32 cellular contexts compared by ENCODE assay signal in genomic region chr16:4714996-4715395, GRCh38. TPM values are rescaled to one million over a fixed set of nuclear protein-coding genes. Genes with fewer than 3 reads are reported as not detected.
"Had no signal": no experiment of that assay in that cellular context is flagged by ENCODE, and none has a peak within 500 bp of the region (broad histone marks: within the 10 kb centered on the region; RNA-seq: fewer than 3 reads in every experiment).

No MANE protein-coding gene starts in this region.

- H3K27me3 ChIP-seq: ascending aorta, dorsolateral prefrontal cortex had no signal

- H3K4me3 Mint-ChIP-seq: activated CD4-positive, alpha-beta memory T cell treated with anti-CD3 and anti-CD28 coated beads, Interleukin-2, amount 10 ng/mL, durations not matched to agents 7 days and 5 days; activated CD4-positive, alpha-beta T cell treated with anti-CD3 and anti-CD28 coated beads, Interleukin-2, amount 10 ng/mL, durations not matched to agents 7 days and 5 days; activated naive CD8-positive, alpha-beta T cell treated with anti-CD3 and anti-CD28 coated beads for 36 hours; activated T-cell treated with anti-CD3 and anti-CD28 coated beads, Interleukin-2, amount 50 U/mL, for 4 hours; activated T-helper 17 cell treated with anti-CD3 and anti-CD28 coated beads, Interleukin-2, amount 50 U/mL, for 72 hours; brain; central memory CD8-positive, alpha-beta T cell; dendritic cell treated with granulocyte-macrophage colony-stimulating factor and Interleukin-4, amounts not matched to agents 40 ng/mL and 50 ng/mL, for 4 days; endodermal cell; T-cell; T-helper 1 cell treated with Interleukin-12 subunit alpha and Interleukin-12 subunit beta and Interleukin-4 antibody, amounts not matched to agents 30 μg/mL and 1 μg/mL, for 36 hours; T-helper 2 cell treated with Interferon-gamma antibody and Interleukin-4, amounts not matched to agents 5 μg/mL and 100 μg/mL, for 36 hours had no signal

- H3K4me1 ChIP-seq: ascending aorta had no signal

- ATAC-seq: activated T-cell treated with anti-CD3 and anti-CD28 coated beads, Interleukin-2, amount 50 U/mL, for 4 hours; activated T-helper 17 cell treated with anti-CD3 and anti-CD28 coated beads, Interleukin-2, amount 50 U/mL, for 72 hours; esophagus mucosa; T-cell had no signal

- H3K9me3 Mint-ChIP-seq: activated CD4-positive, alpha-beta memory T cell treated with anti-CD3 and anti-CD28 coated beads, Interleukin-2, amount 10 ng/mL, durations not matched to agents 7 days and 5 days; activated CD4-positive, alpha-beta T cell treated with anti-CD3 and anti-CD28 coated beads, Interleukin-2, amount 10 ng/mL, durations not matched to agents 7 days and 5 days; activated naive CD8-positive, alpha-beta T cell treated with anti-CD3 and anti-CD28 coated beads for 36 hours; activated T-cell treated with anti-CD3 and anti-CD28 coated beads, Interleukin-2, amount 50 U/mL, for 4 hours; activated T-helper 17 cell treated with anti-CD3 and anti-CD28 coated beads, Interleukin-2, amount 50 U/mL, for 72 hours; brain; central memory CD8-positive, alpha-beta T cell; dendritic cell treated with granulocyte-macrophage colony-stimulating factor and Interleukin-4, amounts not matched to agents 40 ng/mL and 50 ng/mL, for 4 days; endodermal cell; T-cell; T-helper 1 cell treated with Interleukin-12 subunit alpha and Interleukin-12 subunit beta and Interleukin-4 antibody, amounts not matched to agents 30 μg/mL and 1 μg/mL, for 36 hours; T-helper 2 cell treated with Interferon-gamma antibody and Interleukin-4, amounts not matched to agents 5 μg/mL and 100 μg/mL, for 36 hours had no signal

- H3K9me3 ChIP-seq: ascending aorta had no signal

- H3K4me1 Mint-ChIP-seq: activated CD4-positive, alpha-beta memory T cell treated with anti-CD3 and anti-CD28 coated beads, Interleukin-2, amount 10 ng/mL, durations not matched to agents 7 days and 5 days; activated CD4-positive, alpha-beta T cell treated with anti-CD3 and anti-CD28 coated beads, Interleukin-2, amount 10 ng/mL, durations not matched to agents 7 days and 5 days; activated naive CD8-positive, alpha-beta T cell treated with anti-CD3 and anti-CD28 coated beads for 36 hours; activated T-helper 17 cell treated with anti-CD3 and anti-CD28 coated beads, Interleukin-2, amount 50 U/mL, for 72 hours; brain; central memory CD8-positive, alpha-beta T cell; T-cell had no signal

- H3K27me3 Mint-ChIP-seq: activated CD4-positive, alpha-beta memory T cell treated with anti-CD3 and anti-CD28 coated beads, Interleukin-2, amount 10 ng/mL, durations not matched to agents 7 days and 5 days; activated CD4-positive, alpha-beta T cell treated with anti-CD3 and anti-CD28 coated beads, Interleukin-2, amount 10 ng/mL, durations not matched to agents 7 days and 5 days; activated naive CD8-positive, alpha-beta T cell treated with anti-CD3 and anti-CD28 coated beads for 36 hours; activated T-helper 17 cell treated with anti-CD3 and anti-CD28 coated beads, Interleukin-2, amount 50 U/mL, for 72 hours; brain; central memory CD8-positive, alpha-beta T cell; dendritic cell treated with granulocyte-macrophage colony-stimulating factor and Interleukin-4, amounts not matched to agents 40 ng/mL and 50 ng/mL, for 4 days; T-cell had no signal

- H3K27ac Mint-ChIP-seq: activated CD4-positive, alpha-beta memory T cell treated with anti-CD3 and anti-CD28 coated beads, Interleukin-2, amount 10 ng/mL, durations not matched to agents 7 days and 5 days; activated CD4-positive, alpha-beta T cell treated with anti-CD3 and anti-CD28 coated beads, Interleukin-2, amount 10 ng/mL, durations not matched to agents 7 days and 5 days; activated naive CD8-positive, alpha-beta T cell treated with anti-CD3 and anti-CD28 coated beads for 36 hours; activated T-helper 17 cell treated with anti-CD3 and anti-CD28 coated beads, Interleukin-2, amount 50 U/mL, for 72 hours; dendritic cell treated with granulocyte-macrophage colony-stimulating factor and Interleukin-4, amounts not matched to agents 40 ng/mL and 50 ng/mL, for 4 days; T-cell; T-helper 1 cell treated with Interleukin-12 subunit alpha and Interleukin-12 subunit beta and Interleukin-4 antibody, amounts not matched to agents 30 μg/mL and 1 μg/mL, for 36 hours; T-helper 2 cell treated with Interferon-gamma antibody and Interleukin-4, amounts not matched to agents 5 μg/mL and 100 μg/mL, for 36 hours had no signal

- FAIRE-seq: bronchial epithelial cell, frontal cortex had no signal

- DNase-seq: activated CD4-positive, alpha-beta memory T cell treated with anti-CD3 and anti-CD28 coated beads, Interleukin-2, amount 10 ng/mL, durations not matched to agents 7 days and 5 days; activated CD4-positive, alpha-beta T cell treated with anti-CD3 and anti-CD28 coated beads for 1 hour; activated CD4-positive, alpha-beta T cell treated with anti-CD3 and anti-CD28 coated beads for 4 hours; activated CD4-positive, alpha-beta T cell treated with anti-CD3 and anti-CD28 coated beads, Interleukin-2, amount 10 ng/mL, durations not matched to agents 7 days and 5 days; activated CD4-positive, alpha-beta T cell treated with anti-CD3 and anti-CD28 coated beads, Interleukin-2, amount 50 U/mL, for 4 hours; activated CD8-positive, alpha-beta memory T cell treated with anti-CD3 and anti-CD28 coated beads for 24 hours; activated effector memory CD4-positive, alpha-beta T cell treated with Interleukin-2 at 50 U/mL for 16 hours; activated gamma-delta T cell treated with Interleukin-2 at 50 U/mL for 16 hours; activated naive CD4-positive, alpha-beta T cell treated with anti-CD3 and anti-CD28 coated beads, Interleukin-2, amount 50 U/mL, for 16 hours; activated naive CD4-positive, alpha-beta T cell treated with Interleukin-2 at 50 U/mL for 16 hours; activated naive CD8-positive, alpha-beta T cell treated with anti-CD3 and anti-CD28 coated beads for 36 hours; activated T-cell treated with anti-CD3 and anti-CD28 coated beads, Interleukin-2, amount 50 U/mL, for 4 hours; dorsolateral prefrontal cortex; effector memory CD4-positive, alpha-beta T cell; endodermal cell; foreskin fibroblast; head of caudate nucleus; SW 1271; T-cell; T1000 had no signal

- H3K27ac ChIP-seq: ascending aorta, coronary artery, dorsolateral prefrontal cortex had no signal

- H3K4me3 ChIP-seq: ascending aorta, coronary artery, dorsolateral prefrontal cortex had no signal

RNA-seq across cellular contexts. Expression of gene DNAAF8, which starts 19.3 kb away (rescaled TPM):
- total RNA-seq: activated CD4-positive, alpha-beta memory T cell treated with anti-CD3 and anti-CD28 coated beads, Interleukin-2, amount 10 ng/mL, durations not matched to agents 7 days and 5 days; activated T-helper 17 cell treated with anti-CD3 and anti-CD28 coated beads, Interleukin-2, amount 50 U/mL, for 72 hours; ascending aorta; epithelial cell of proximal tubule had no signal
